ENCODE assay signal across 22 cellular contexts in the genomic region with DNA sequence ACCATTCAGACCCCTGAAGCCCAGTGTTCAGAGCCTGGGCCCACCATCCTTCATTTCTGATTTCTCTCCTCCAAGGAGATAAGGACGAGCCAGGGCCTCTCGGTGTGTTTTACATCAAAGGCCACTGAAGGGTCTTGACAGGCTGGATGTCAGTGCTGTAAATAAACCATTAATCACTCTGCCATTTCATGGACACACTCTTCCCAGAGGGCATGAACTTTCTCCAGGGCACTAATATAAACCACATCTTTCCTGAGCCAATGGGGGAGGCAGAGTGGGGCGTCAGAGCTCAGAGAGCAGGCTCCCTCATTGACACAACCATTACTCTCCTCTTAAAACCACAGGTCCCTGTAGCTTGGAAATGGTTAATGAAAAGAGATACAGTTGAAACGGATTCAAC.
A peak's percentile ranks its signal among the peaks of the same experiment; 100 is the strongest.
DNase-seq lines count a peak whose midpoint lies in the region; ATAC-seq and TF ChIP-seq lines count a peak whose summit lies in the region.
"Had no signal": no experiment of that assay in that cellular context is flagged by ENCODE, and none has a peak within 500 bp of the region (broad histone marks: within the 10 kb centered on the region; RNA-seq: fewer than 3 reads in every experiment).

No MANE protein-coding gene starts in this region.

- no peak overlapping the region for H3K4me3 ChIP-seq in fibroblast of mammary gland (ENCODE audit: control insufficient read depth, low read depth, low read length)
- no peak overlapping the region for H3K4me3 ChIP-seq in mesenchymal stem cell (ENCODE audit: insufficient read depth in 1 of 2, low read depth in 1 of 2, low read length in 2 of 2)
- no peak overlapping the region for H3K4me3 ChIP-seq in aorta (ENCODE audit: low read length in 2 of 2)
- H3K4me3 ChIP-seq in trophoblast cell (ENCODE audit: low read depth, low read length): no peak overlapping the region
- H3K4me3 ChIP-seq: GM23248, thoracic aorta had no signal

- H3K18ac ChIP-seq in mesenchymal stem cell (ENCODE audit: low read depth in 1 of 2, low read length in 2 of 2) (no peak overlapping the region), trophoblast cell (ENCODE audit: low read length) (no peak overlapping the region)

- H3K79me1 ChIP-seq in mesenchymal stem cell (replicated peaks; ENCODE audit: low read length, poor library complexity, severe bottlenecking): no peaks in the 10 kb centered on the region
- H3K79me1 ChIP-seq in trophoblast cell (ENCODE audit: low read length): no peaks in the 10 kb centered on the region

- H3K27ac ChIP-seq in mesenchymal stem cell (ENCODE audit: low read length, poor library complexity, severe bottlenecking) (no peak overlapping the region), aorta (ENCODE audit: low read depth in 1 of 2, low read length in 2 of 2) (no peak overlapping the region), trophoblast cell (ENCODE audit: low read depth, low read length) (no peak overlapping the region)
- H3K27ac ChIP-seq: 22Rv1, GM23248, thoracic aorta had no signal

- H3K4me2 ChIP-seq in mesenchymal stem cell (ENCODE audit: low read length, poor library complexity, severe bottlenecking): no peak overlapping the region
- H3K4me2 ChIP-seq in trophoblast cell (ENCODE audit: low read length): no peak overlapping the region

- H3K36me3 ChIP-seq in mesenchymal stem cell (ENCODE audit: control insufficient read depth in 1 of 2, insufficient read depth in 2 of 2, low read depth in 1 of 2, low read length in 2 of 2): no peaks in the 10 kb centered on the region
- H3K36me3 ChIP-seq in aorta (ENCODE audit: control insufficient read depth in 1 of 2, insufficient read depth in 2 of 2, low read length in 1 of 2): no peaks in the 10 kb centered on the region
- no peaks in the 10 kb centered on the region for H3K36me3 ChIP-seq in trophoblast cell (ENCODE audit: control insufficient read depth in 1 of 2, insufficient read depth in 2 of 2, low read length in 2 of 2)
- H3K36me3 ChIP-seq: thoracic aorta had no signal

- H2BK15ac ChIP-seq in mesenchymal stem cell (ENCODE audit: low read depth, poor library complexity, severe bottlenecking): no peak overlapping the region

- no peak overlapping the region for H4K91ac ChIP-seq in mesenchymal stem cell (ENCODE audit: low read length)
- no peak overlapping the region for H4K91ac ChIP-seq in trophoblast cell (ENCODE audit: low read depth, low read length)

- H2BK5ac ChIP-seq in mesenchymal stem cell (ENCODE audit: low read depth, low read length, poor library complexity, severe bottlenecking) (no peak overlapping the region), trophoblast cell (ENCODE audit: low read depth, low read length, poor library complexity) (no peak overlapping the region)

- H3K4me1 ChIP-seq in mesenchymal stem cell (ENCODE audit: control insufficient read depth, insufficient read depth, low read depth, low read length) (peaks cover 2% of the 10 kb centered on the region), aorta (ENCODE audit: control insufficient read depth in 1 of 2, insufficient read depth in 2 of 2, low read length in 2 of 2) (no peaks in the 10 kb centered on the region), trophoblast cell (ENCODE audit: control insufficient read depth in 1 of 2, insufficient read depth in 2 of 2, low read length in 2 of 2) (peaks cover 0 to 4% of the 10 kb centered on the region in 2 experiments)

- H3K14ac ChIP-seq in mesenchymal stem cell (ENCODE audit: low read length in 2 of 2) (no peak overlapping the region), trophoblast cell (ENCODE audit: low read length) (no peak overlapping the region)

- peaks cover 15% of the 10 kb centered on the region for H3K9me3 ChIP-seq in mesenchymal stem cell (ENCODE audit: control insufficient read depth, low read length)
- no peaks in the 10 kb centered on the region for H3K9me3 ChIP-seq in aorta (ENCODE audit: control insufficient read depth, low read length)
- H3K9me3 ChIP-seq in trophoblast cell (ENCODE audit: insufficient read depth, low read depth, low read length): no peaks in the 10 kb centered on the region
- H3K9me3 ChIP-seq: thoracic aorta had no signal

- no peaks in the 10 kb centered on the region for H3K27me3 ChIP-seq in mesenchymal stem cell (ENCODE audit: control insufficient read depth in 1 of 2, insufficient read depth in 1 of 2, low read length in 2 of 2)
- H3K27me3 ChIP-seq in aorta (ENCODE audit: control insufficient read depth in 1 of 2, insufficient read depth in 2 of 2, low read length in 1 of 2): no peaks in the 10 kb centered on the region
- H3K27me3 ChIP-seq in trophoblast cell (ENCODE audit: insufficient read depth, low read length): no peaks in the 10 kb centered on the region

- H2BK12ac ChIP-seq in mesenchymal stem cell (ENCODE audit: low read length in 2 of 2) (peak overlapping the region in 1 of 2 experiments; percentile 35), trophoblast cell (ENCODE audit: low read length) (no peak overlapping the region)

- no peak overlapping the region for H2BK120ac ChIP-seq in mesenchymal stem cell (ENCODE audit: low read depth, low read length)
- H2BK120ac ChIP-seq in trophoblast cell (ENCODE audit: insufficient read depth, low read length, poor library complexity): no peak overlapping the region

- peak overlapping the region in 1 of 2 experiments; percentile 54 for H3K4ac ChIP-seq in mesenchymal stem cell (ENCODE audit: low read depth in 1 of 2, low read length in 2 of 2)
- H3K4ac ChIP-seq in trophoblast cell (ENCODE audit: low read depth, low read length): no peak overlapping the region

- DNase-seq in DMS53 (lab: John Stamatoyannopoulos, UW) (peak; percentile 26), DMS53 treated with DMSO at 0.1 percent for 48 hours (lab: John Stamatoyannopoulos, UW; ENCODE audit: unreplicated experiment) (no peak), fibroblast of mammary gland (ENCODE audit: low read depth) (peak; percentile 55), mesenchymal stem cell (peak; percentile 48), aorta (no peak), trophoblast cell (no peak), pons (ENCODE audit: low spot score) (no peak)
- DNase-seq: activated CD4-positive, alpha-beta T cell treated with anti-CD3 and anti-CD28 coated beads, Interleukin-2, amount 50 U/mL, for 4 hours; activated gamma-delta T cell; amniotic stem cell; cerebellar nuclear complex; effector memory CD4-positive, alpha-beta T cell; Kasumi-1; NCI-H774; nucleus accumbens; OCI-M1; SIG-M5; stimulated activated naive B cell treated with anti-CD40 and anti-IgM and Interleukin-4, amounts not matched to agents 10 μg/mL and 1 μg/mL and 100 μg/mL, for 72 hours had no signal

- peak overlapping the region; percentile 85 for H3K9ac ChIP-seq in mesenchymal stem cell (ENCODE audit: low read length)
- H3K9ac ChIP-seq in trophoblast cell (ENCODE audit: low read length): no peak overlapping the region
- H3K9ac ChIP-seq: GM23248 had no signal

- 2% methylated on average over 2 of the region's 4 CpGs for whole genome bisulfite sequencing in mesenchymal stem cell
- WGBS in aorta, 2 donors: 50 to 58% methylated on average over 4 of the region's 4 CpGs
- no CpG with 5 or more reads among the region's 4 CpGs for WGBS in trophoblast cell (ENCODE audit: extremely low coverage, insufficient coverage, insufficient read length)

- H2AFZ ChIP-seq in mesenchymal stem cell (ENCODE audit: low read depth, low read length) (no peak overlapping the region), trophoblast cell (ENCODE audit: insufficient read depth, low read length, poor library complexity) (no peak overlapping the region)
- H2AFZ ChIP-seq: GM23248 had no signal

- H4K8ac ChIP-seq in mesenchymal stem cell (ENCODE audit: low read length) (no peak overlapping the region), trophoblast cell (ENCODE audit: low read depth, low read length) (no peak overlapping the region)

- no peak overlapping the region for H3K23ac ChIP-seq in mesenchymal stem cell (ENCODE audit: low read length in 2 of 2)
- no peak overlapping the region for H3K23ac ChIP-seq in trophoblast cell (ENCODE audit: low read length)

- intact Hi-C loops in aorta (cut with DNase I): no loop called here

- H2AK5ac ChIP-seq in mesenchymal stem cell (ENCODE audit: low read length, severe bottlenecking) (peak overlapping the region; percentile 79), trophoblast cell (ENCODE audit: low read length) (no peak overlapping the region)

- ATAC-seq in aorta (ENCODE audit: low FRiP score) (peak; percentile 12), HG02938 (IDR thresholded peaks at IDR 0.05; ENCODE audit: unreplicated experiment) (no peak)
- ATAC-seq: stimulated activated naive B cell treated with anti-CD40 and anti-IgM and Interleukin-4, amounts not matched to agents 10 μg/mL and 1 μg/mL and 100 μg/mL, for 72 hours had no signal

- no peak for TF ChIP-seq CTCF in fibroblast of mammary gland (conservative IDR thresholded peaks at IDR 0.05; ENCODE audit: control insufficient read depth, insufficient read depth, low read depth, low read length)

- no peak overlapping the region for H4K12ac ChIP-seq in trophoblast cell (ENCODE audit: low read depth, low read length)

- H3K79me2 ChIP-seq in trophoblast cell (ENCODE audit: control insufficient read depth, insufficient read depth, low read length, poor library complexity): no peaks in the 10 kb centered on the region

Comparison
In these comparisons a context has a peak if more than half of its experiments do, and no peak if none do; other contexts are left out.
1. DNase-seq: peak in DMS53 (single experiment), fibroblast of mammary gland (single experiment) and mesenchymal stem cell (single experiment); none in DMS53 treated with DMSO at 0.1 percent for 48 hours (single experiment), aorta (0 of 2), trophoblast cell (0 of 2) and pons (single experiment).